2 cellular contexts compared by ENCODE assay signal in the genomic region with DNA sequence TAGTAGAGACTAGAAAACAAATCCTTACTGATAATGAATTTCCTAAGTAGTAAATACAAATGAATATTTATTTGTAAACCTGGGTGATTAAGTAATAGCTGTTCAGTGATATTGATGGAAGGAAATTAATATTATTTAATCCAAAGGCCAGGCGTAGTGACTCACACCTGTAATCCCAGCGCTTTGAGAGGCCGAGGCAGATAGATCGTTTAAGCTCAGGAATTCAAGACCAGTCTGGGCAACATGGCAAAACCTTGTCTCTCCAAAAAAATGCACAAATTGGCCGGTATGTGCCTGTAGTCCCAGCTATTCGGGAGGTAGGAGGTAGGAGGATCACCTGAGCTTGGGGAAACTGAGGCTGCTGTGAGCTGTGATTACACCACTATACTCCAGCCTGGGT.
TF ChIP-seq lines count a peak whose summit lies in the region.

No MANE protein-coding gene starts in this region.

TF ChIP-seq in GM23338, 12 proteins besides CTCF, POLR2A, EP300 and RAD21:
- no peak for TF ChIP-seq ZNF114 (CRISPR knock-in tag; IDR thresholded peaks at IDR 0.05)
- TF ChIP-seq, protein P1, sequence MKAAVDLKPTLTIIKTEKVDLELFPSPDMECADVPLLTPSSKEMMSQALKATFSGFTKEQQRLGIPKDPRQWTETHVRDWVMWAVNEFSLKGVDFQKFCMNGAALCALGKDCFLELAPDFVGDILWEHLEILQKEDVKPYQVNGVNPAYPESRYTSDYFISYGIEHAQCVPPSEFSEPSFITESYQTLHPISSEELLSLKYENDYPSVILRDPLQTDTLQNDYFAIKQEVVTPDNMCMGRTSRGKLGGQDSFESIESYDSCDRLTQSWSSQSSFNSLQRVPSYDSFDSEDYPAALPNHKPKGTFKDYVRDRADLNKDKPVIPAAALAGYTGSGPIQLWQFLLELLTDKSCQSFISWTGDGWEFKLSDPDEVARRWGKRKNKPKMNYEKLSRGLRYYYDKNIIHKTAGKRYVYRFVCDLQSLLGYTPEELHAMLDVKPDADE (IDR thresholded peaks at IDR 0.05), result no peak
- TF ChIP-seq, protein P2, sequence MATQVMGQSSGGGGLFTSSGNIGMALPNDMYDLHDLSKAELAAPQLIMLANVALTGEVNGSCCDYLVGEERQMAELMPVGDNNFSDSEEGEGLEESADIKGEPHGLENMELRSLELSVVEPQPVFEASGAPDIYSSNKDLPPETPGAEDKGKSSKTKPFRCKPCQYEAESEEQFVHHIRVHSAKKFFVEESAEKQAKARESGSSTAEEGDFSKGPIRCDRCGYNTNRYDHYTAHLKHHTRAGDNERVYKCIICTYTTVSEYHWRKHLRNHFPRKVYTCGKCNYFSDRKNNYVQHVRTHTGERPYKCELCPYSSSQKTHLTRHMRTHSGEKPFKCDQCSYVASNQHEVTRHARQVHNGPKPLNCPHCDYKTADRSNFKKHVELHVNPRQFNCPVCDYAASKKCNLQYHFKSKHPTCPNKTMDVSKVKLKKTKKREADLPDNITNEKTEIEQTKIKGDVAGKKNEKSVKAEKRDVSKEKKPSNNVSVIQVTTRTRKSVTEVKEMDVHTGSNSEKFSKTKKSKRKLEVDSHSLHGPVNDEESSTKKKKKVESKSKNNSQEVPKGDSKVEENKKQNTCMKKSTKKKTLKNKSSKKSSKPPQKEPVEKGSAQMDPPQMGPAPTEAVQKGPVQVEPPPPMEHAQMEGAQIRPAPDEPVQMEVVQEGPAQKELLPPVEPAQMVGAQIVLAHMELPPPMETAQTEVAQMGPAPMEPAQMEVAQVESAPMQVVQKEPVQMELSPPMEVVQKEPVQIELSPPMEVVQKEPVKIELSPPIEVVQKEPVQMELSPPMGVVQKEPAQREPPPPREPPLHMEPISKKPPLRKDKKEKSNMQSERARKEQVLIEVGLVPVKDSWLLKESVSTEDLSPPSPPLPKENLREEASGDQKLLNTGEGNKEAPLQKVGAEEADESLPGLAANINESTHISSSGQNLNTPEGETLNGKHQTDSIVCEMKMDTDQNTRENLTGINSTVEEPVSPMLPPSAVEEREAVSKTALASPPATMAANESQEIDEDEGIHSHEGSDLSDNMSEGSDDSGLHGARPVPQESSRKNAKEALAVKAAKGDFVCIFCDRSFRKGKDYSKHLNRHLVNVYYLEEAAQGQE (IDR thresholded peaks at IDR 0.05; ENCODE audit: unreplicated experiment), result no peak
- TF ChIP-seq CREB1 (CRISPR knock-in tag; IDR thresholded peaks at IDR 0.05; ENCODE audit: low read depth), result no peak
- TF ChIP-seq EZH2 (IDR thresholded peaks at IDR 0.05; ENCODE audit: low read depth, unreplicated experiment), result no peak
- TF ChIP-seq, protein P3, sequence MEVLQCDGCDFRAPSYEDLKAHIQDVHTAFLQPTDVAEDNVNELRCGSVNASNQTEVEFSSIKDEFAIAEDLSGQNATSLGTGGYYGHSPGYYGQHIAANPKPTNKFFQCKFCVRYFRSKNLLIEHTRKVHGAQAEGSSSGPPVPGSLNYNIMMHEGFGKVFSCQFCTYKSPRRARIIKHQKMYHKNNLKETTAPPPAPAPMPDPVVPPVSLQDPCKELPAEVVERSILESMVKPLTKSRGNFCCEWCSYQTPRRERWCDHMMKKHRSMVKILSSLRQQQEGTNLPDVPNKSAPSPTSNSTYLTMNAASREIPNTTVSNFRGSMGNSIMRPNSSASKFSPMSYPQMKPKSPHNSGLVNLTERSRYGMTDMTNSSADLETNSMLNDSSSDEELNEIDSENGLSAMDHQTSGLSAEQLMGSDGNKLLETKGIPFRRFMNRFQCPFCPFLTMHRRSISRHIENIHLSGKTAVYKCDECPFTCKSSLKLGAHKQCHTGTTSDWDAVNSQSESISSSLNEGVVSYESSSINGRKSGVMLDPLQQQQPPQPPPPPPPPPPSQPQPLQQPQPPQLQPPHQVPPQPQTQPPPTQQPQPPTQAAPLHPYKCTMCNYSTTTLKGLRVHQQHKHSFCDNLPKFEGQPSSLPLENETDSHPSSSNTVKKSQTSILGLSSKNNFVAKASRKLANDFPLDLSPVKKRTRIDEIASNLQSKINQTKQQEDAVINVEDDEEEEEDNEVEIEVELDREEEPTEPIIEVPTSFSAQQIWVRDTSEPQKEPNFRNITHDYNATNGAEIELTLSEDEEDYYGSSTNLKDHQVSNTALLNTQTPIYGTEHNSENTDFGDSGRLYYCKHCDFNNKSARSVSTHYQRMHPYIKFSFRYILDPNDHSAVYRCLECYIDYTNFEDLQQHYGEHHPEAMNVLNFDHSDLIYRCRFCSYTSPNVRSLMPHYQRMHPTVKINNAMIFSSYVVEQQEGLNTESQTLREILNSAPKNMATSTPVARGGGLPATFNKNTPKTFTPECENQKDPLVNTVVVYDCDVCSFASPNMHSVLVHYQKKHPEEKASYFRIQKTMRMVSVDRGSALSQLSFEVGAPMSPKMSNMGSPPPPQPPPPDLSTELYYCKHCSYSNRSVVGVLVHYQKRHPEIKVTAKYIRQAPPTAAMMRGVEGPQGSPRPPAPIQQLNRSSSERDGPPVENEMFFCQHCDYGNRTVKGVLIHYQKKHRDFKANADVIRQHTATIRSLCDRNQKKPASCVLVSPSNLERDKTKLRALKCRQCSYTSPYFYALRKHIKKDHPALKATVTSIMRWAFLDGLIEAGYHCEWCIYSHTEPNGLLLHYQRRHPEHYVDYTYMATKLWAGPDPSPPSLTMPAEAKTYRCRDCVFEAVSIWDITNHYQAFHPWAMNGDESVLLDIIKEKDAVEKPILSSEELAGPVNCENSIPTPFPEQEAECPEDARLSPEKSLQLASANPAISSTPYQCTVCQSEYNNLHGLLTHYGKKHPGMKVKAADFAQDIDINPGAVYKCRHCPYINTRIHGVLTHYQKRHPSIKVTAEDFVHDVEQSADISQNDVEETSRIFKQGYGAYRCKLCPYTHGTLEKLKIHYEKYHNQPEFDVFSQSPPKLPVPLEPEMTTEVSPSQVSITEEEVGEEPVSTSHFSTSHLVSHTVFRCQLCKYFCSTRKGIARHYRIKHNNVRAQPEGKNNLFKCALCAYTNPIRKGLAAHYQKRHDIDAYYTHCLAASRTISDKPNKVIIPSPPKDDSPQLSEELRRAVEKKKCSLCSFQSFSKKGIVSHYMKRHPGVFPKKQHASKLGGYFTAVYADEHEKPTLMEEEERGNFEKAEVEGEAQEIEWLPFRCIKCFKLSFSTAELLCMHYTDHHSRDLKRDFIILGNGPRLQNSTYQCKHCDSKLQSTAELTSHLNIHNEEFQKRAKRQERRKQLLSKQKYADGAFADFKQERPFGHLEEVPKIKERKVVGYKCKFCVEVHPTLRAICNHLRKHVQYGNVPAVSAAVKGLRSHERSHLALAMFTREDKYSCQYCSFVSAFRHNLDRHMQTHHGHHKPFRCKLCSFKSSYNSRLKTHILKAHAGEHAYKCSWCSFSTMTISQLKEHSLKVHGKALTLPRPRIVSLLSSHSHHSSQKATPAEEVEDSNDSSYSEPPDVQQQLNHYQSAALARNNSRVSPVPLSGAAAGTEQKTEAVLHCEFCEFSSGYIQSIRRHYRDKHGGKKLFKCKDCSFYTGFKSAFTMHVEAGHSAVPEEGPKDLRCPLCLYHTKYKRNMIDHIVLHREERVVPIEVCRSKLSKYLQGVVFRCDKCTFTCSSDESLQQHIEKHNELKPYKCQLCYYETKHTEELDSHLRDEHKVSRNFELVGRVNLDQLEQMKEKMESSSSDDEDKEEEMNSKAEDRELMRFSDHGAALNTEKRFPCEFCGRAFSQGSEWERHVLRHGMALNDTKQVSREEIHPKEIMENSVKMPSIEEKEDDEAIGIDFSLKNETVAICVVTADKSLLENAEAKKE (CRISPR knock-in tag; IDR thresholded peaks at IDR 0.05), result no peak
- TF ChIP-seq POLR2AphosphoS5 (IDR thresholded peaks at IDR 0.05; ENCODE audit: low read depth), result no peak

TF ChIP-seq in H1, 55 proteins besides CTCF, POLR2A, EP300 and RAD21:
- TF ChIP-seq SUZ12 (IDR thresholded peaks at IDR 0.05; ENCODE audit: low read length), result no peak
- TF ChIP-seq BCL11A (IDR thresholded peaks at IDR 0.05; ENCODE audit: low read depth in 2 of 2, low read length in 2 of 2), result no peak
- TF ChIP-seq SRF (IDR thresholded peaks at IDR 0.05; ENCODE audit: low read depth, low read length), result no peak
- TF ChIP-seq GABPA (IDR thresholded peaks at IDR 0.05; ENCODE audit: borderline replicate concordance, insufficient read depth, low read length), result no peak
- no peak for TF ChIP-seq BACH1 (IDR thresholded peaks at IDR 0.05; ENCODE audit: low read length)
- TF ChIP-seq MAFK (IDR thresholded peaks at IDR 0.05; ENCODE audit: low read depth, low read length), result no peak
- no peak for TF ChIP-seq PHF8 (conservative IDR thresholded peaks at IDR 0.05; ENCODE audit: low read depth, low read length)
- TF ChIP-seq CHD2 (IDR thresholded peaks at IDR 0.05; ENCODE audit: low read length), result no peak
- TF ChIP-seq SP1 (IDR thresholded peaks at IDR 0.05; ENCODE audit: low read depth, low read length), result no peak
- no peak for TF ChIP-seq KDM4A (IDR thresholded peaks at IDR 0.05; ENCODE audit: low read depth, low read length, severe bottlenecking)
- no peak for TF ChIP-seq TAF7 (optimal IDR thresholded peaks at IDR 0.05; ENCODE audit: borderline replicate concordance, low read depth, low read length)
- TF ChIP-seq, protein P4, sequence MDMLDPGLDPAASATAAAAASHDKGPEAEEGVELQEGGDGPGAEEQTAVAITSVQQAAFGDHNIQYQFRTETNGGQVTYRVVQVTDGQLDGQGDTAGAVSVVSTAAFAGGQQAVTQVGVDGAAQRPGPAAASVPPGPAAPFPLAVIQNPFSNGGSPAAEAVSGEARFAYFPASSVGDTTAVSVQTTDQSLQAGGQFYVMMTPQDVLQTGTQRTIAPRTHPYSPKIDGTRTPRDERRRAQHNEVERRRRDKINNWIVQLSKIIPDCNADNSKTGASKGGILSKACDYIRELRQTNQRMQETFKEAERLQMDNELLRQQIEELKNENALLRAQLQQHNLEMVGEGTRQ (IDR thresholded peaks at IDR 0.05; ENCODE audit: low read length), result no peak
- no peak for TF ChIP-seq RXRA (IDR thresholded peaks at IDR 0.05; ENCODE audit: insufficient read depth, low read depth, low read length)
- TF ChIP-seq JUND (IDR thresholded peaks at IDR 0.05; ENCODE audit: low read length), result no peak
- TF ChIP-seq HDAC6 (IDR thresholded peaks at IDR 0.05; ENCODE audit: low read depth, low read length), result no peak
- TF ChIP-seq SIN3A (conservative IDR thresholded peaks at IDR 0.05 in 1 of 2, IDR thresholded peaks at IDR 0.05 in 1 of 2; ENCODE audit: low read depth in 1 of 2, low read length in 2 of 2), result no peak
- TF ChIP-seq SAP30 (IDR thresholded peaks at IDR 0.05; ENCODE audit: insufficient read depth, insufficient replicate concordance, low read length), result no peak
- TF ChIP-seq TAF1 (IDR thresholded peaks at IDR 0.05; ENCODE audit: low read depth, low read length), result no peak
- no peak for TF ChIP-seq TEAD4 (IDR thresholded peaks at IDR 0.05; ENCODE audit: low read depth, low read length)
- no peak for TF ChIP-seq SP4 (IDR thresholded peaks at IDR 0.05; ENCODE audit: low read length)
